Comparison of ENCODE assay signal across 1 cellular context in genomic region chr5:73381587-73382411, GRCh38.
A peak's percentile ranks its signal among the peaks of the same experiment; 100 is the strongest.
TF ChIP-seq lines count a peak whose summit lies in the region.

No MANE protein-coding gene starts in this region.

TF ChIP-seq in endothelial cell of umbilical vein, 7 proteins besides CTCF, POLR2A, EP300 and RAD21 (continued from another document):
- TF ChIP-seq FOS (IDR thresholded peaks at IDR 0.05; ENCODE audit: borderline replicate concordance, insufficient read depth, low read length) (no peak), EZH2 (IDR thresholded peaks at IDR 0.05; ENCODE audit: borderline replicate concordance, low read depth, low read length, severe bottlenecking) (peak; percentile 91), MYC (IDR thresholded peaks at IDR 0.05; ENCODE audit: low read depth, low read length) (no peak)
